Comparison of ENCODE assay signal across 16 cellular contexts in genomic region chr3:109927726-109928125, GRCh38.
DNase-seq lines count a peak whose midpoint lies in the region; ATAC-seq and TF ChIP-seq lines count a peak whose summit lies in the region.
"Had no signal": no experiment of that assay in that cellular context is flagged by ENCODE, and none has a peak within 500 bp of the region (broad histone marks: within the 10 kb centered on the region; RNA-seq: fewer than 3 reads in every experiment).

No MANE protein-coding gene starts in this region.

- peak overlapping the region; percentile 71 for H3K9ac ChIP-seq in skeletal muscle satellite cell (ENCODE audit: low read depth, low read length)

- intact Hi-C loops in psoas muscle (cut with DNase I): no loop called here

- peak overlapping the region; percentile 31 for H3K4me2 ChIP-seq in skeletal muscle satellite cell (ENCODE audit: low read length)
- H3K4me2 ChIP-seq: hepatocyte had no signal

- H3K27ac ChIP-seq in RWPE2 (ENCODE audit: poor library complexity, severe bottlenecking) (peak overlapping the region; percentile 91), psoas muscle (no peak overlapping the region)
- H3K27ac ChIP-seq: hepatocyte had no signal

- H3K27me3 ChIP-seq in RWPE2 (ENCODE audit: insufficient read depth, poor library complexity, severe bottlenecking) (no peaks in the 10 kb centered on the region), skeletal muscle satellite cell (ENCODE audit: control insufficient read depth, insufficient read depth, low read length) (no peaks in the 10 kb centered on the region), psoas muscle (ENCODE audit: insufficient read depth in 3 of 3, low read length in 2 of 3) (no peaks in the 10 kb centered on the region)
- H3K27me3 ChIP-seq: hepatocyte had no signal

- H3K36me3 ChIP-seq in RWPE2 (ENCODE audit: low read depth): no peaks in the 10 kb centered on the region
- H3K36me3 ChIP-seq in skeletal muscle satellite cell (ENCODE audit: insufficient read depth, low read length): no peaks in the 10 kb centered on the region
- no peaks in the 10 kb centered on the region for H3K36me3 ChIP-seq in psoas muscle (ENCODE audit: insufficient read depth in 1 of 2, low read depth in 1 of 2)

- H3K4me1 ChIP-seq in RWPE2 (ENCODE audit: insufficient read depth, poor library complexity, severe bottlenecking) (peaks cover 24% of the 10 kb centered on the region), skeletal muscle satellite cell (ENCODE audit: control insufficient read depth, insufficient read depth, low read length) (peaks cover 24% of the 10 kb centered on the region), psoas muscle (no peaks in the 10 kb centered on the region)

- DNase-seq in HCEC 1CT (peak; percentile 15), RWPE2 (ENCODE audit: low spot score) (no peak), fibroblast of mammary gland (ENCODE audit: low read depth) (peak; percentile 19), psoas muscle (no peak)
- DNase-seq: activated effector memory CD4-positive, alpha-beta T cell treated with anti-CD3 and anti-CD28 coated beads, Interleukin-2, amount 50 U/mL, for 16 hours; amygdala; C1 segment of cervical spinal cord; effector memory CD8-positive, alpha-beta T cell; MM.1S; NCI-H2081; NCI-H524 treated with DMSO at 0.1 percent for 48 hours; retina had no signal

- H3K9me3 ChIP-seq in RWPE2 (ENCODE audit: severe bottlenecking) (no peaks in the 10 kb centered on the region), skeletal muscle satellite cell (replicated peaks; ENCODE audit: low read length) (no peaks in the 10 kb centered on the region), psoas muscle (no peaks in the 10 kb centered on the region)

- ATAC-seq in RWPE2 (ENCODE audit: low read depth) (no peak), psoas muscle (no peak), HG03095 (IDR thresholded peaks at IDR 0.05; ENCODE audit: unreplicated experiment) (no peak), HG03045 (IDR thresholded peaks at IDR 0.05; ENCODE audit: unreplicated experiment) (no peak)
- ATAC-seq: effector memory CD8-positive, alpha-beta T cell had no signal

- TF ChIP-seq CTCF in RWPE2 (IDR thresholded peaks at IDR 0.05; ENCODE audit: poor library complexity, severe bottlenecking) (no peak), fibroblast of mammary gland (conservative IDR thresholded peaks at IDR 0.05; ENCODE audit: control insufficient read depth, insufficient read depth, low read depth, low read length) (no peak), psoas muscle (IDR thresholded peaks at IDR 0.05) (no peak)

- H3K4me3 ChIP-seq in RWPE2 (ENCODE audit: severe bottlenecking) (no peak overlapping the region), fibroblast of mammary gland (ENCODE audit: control insufficient read depth, low read depth, low read length) (no peak overlapping the region), skeletal muscle satellite cell (ENCODE audit: low read length) (no peak overlapping the region), psoas muscle (no peak overlapping the region)
- H3K4me3 ChIP-seq: hepatocyte had no signal

Comparison
In these comparisons a context has a peak if more than half of its experiments do, and no peak if none do; other contexts are left out.
1. DNase-seq: peak in HCEC 1CT (single experiment) and fibroblast of mammary gland (single experiment); none in RWPE2 (single experiment) and psoas muscle (0 of 2).